ENCODE assay signal across 1 cellular context in genomic region chr22:41672780-41673509, GRCh38.
TF ChIP-seq lines count a peak whose summit lies in the region.

No MANE protein-coding gene starts in this region.

TF ChIP-seq in GM12878, 131 proteins besides CTCF, POLR2A, EP300 and RAD21:
- TF ChIP-seq TCF12 (IDR thresholded peaks at IDR 0.05; ENCODE audit: low read depth, low read length) (no peak), ZNF217 (IDR thresholded peaks at IDR 0.05) (no peak), BCLAF1 (IDR thresholded peaks at IDR 0.05) (no peak), ZSCAN29 (IDR thresholded peaks at IDR 0.05) (no peak), ZNF274 (IDR thresholded peaks at IDR 0.05; ENCODE audit: insufficient read depth, insufficient read length) (no peak), TCF3 (IDR thresholded peaks at IDR 0.05; ENCODE audit: borderline replicate concordance, insufficient read depth, low read depth, low read length) (no peak), NFYA (IDR thresholded peaks at IDR 0.05; ENCODE audit: borderline replicate concordance, low read depth, low read length) (no peak), NRF1 (conservative IDR thresholded peaks at IDR 0.05; ENCODE audit: low read depth, low read length) (no peak), RFX5 (IDR thresholded peaks at IDR 0.05; ENCODE audit: low read depth, low read length) (no peak), IRF4 (IDR thresholded peaks at IDR 0.05; ENCODE audit: low read depth, low read length) (no peak)
TF ChIP-seq in GM12878: peak in this region for 0.
